In the genomic region with DNA sequence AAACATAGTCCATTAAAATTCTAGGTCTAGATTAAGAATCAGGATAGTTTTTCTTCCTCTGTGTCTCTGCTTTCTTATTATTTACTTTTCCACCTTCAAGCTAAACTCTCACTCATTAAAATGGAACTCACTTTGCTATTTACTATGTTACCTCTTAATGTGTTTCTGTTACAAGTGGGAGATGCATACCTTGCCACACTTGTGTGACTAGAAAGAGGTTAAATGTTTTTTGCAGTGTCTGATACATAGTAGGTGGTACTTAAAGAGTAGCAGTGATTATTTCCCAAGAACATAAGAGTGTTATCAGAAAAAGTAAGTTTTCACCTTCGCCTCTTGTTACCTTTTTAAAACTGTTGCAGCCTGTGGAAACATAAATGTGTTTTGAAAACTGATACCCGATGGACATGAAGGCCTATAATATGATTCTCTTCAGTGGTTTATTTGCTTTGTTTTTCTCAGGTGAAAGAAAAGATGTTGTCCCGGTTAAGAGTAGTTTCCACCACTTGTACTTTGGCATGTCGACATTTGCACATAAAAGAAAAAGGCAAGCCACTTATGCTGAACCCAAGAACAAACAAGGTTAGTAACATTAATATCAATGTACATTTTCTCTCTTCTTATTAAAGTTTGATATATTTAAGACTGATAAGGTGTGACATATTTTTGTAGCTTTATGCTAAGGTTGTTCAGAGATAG, we compare ENCODE assay signal across 1 cellular context.
TF ChIP-seq lines count a peak whose summit lies in the region.

No MANE protein-coding gene starts in this region.

TF ChIP-seq in endothelial cell of umbilical vein, 7 proteins besides CTCF, POLR2A, EP300 and RAD21 (continued from another document):
- no peak for TF ChIP-seq FOS (IDR thresholded peaks at IDR 0.05; ENCODE audit: borderline replicate concordance, insufficient read depth, low read length)
- TF ChIP-seq JUN (IDR thresholded peaks at IDR 0.05; ENCODE audit: borderline replicate concordance, insufficient read depth, insufficient read length, low read depth) = no peak
